Comparison of ENCODE assay signal across 2 cellular contexts in the genomic region with DNA sequence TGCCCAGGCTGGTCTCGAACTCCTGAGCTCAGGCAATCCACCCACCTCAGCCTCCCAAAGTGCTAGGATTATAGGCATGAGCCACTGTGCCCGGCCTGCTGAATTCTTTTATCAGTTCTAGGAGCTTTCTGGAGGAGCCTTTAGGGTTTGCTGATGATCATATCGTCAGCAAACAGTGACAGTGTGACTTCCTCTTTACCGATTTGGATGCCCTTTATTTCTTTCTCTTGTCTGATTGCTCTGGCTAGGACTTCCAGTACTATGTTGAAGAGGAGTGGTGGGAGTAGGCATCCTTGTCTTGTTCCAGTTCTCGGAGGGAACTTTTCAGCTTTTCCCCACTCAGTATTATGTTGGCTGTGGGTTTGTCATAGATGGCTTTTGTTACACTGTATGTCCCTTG. TPM values are rescaled to one million over a fixed set of nuclear protein-coding genes. Genes with fewer than 3 reads are reported as not detected.
"Had no signal": no experiment of that assay in that cellular context is flagged by ENCODE, and none has a peak within 500 bp of the region (broad histone marks: within the 10 kb centered on the region; RNA-seq: fewer than 3 reads in every experiment).

No MANE protein-coding gene starts in this region.

RNA-seq across cellular contexts. Expression of a gene that starts 35.3 kb away (rescaled TPM):
- total RNA-seq: G401, GM12878 had no signal
- polyA plus RNA-seq: GM12878 had no signal
